Comparison of ENCODE assay signal across 1 cellular context in genomic region chr6:158031445-158032353, GRCh38.
TF ChIP-seq lines count a peak whose summit lies in the region.

No MANE protein-coding gene starts in this region.

TF ChIP-seq in K562, 482 proteins besides CTCF, POLR2A, EP300 and RAD21 (continued from another document and continues in another):
- TF ChIP-seq, protein P1, sequence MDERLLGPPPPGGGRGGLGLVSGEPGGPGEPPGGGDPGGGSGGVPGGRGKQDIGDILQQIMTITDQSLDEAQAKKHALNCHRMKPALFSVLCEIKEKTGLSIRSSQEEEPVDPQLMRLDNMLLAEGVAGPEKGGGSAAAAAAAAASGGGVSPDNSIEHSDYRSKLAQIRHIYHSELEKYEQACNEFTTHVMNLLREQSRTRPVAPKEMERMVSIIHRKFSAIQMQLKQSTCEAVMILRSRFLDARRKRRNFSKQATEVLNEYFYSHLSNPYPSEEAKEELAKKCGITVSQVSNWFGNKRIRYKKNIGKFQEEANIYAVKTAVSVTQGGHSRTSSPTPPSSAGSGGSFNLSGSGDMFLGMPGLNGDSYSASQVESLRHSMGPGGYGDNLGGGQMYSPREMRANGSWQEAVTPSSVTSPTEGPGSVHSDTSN (CRISPR knock-in tag; IDR thresholded peaks at IDR 0.05; ENCODE audit: low read depth), result no peak
- TF ChIP-seq, protein P1 (tag; conservative IDR thresholded peaks at IDR 0.05; ENCODE audit: low read depth), result peak; percentile 49
- TF ChIP-seq, protein P2, sequence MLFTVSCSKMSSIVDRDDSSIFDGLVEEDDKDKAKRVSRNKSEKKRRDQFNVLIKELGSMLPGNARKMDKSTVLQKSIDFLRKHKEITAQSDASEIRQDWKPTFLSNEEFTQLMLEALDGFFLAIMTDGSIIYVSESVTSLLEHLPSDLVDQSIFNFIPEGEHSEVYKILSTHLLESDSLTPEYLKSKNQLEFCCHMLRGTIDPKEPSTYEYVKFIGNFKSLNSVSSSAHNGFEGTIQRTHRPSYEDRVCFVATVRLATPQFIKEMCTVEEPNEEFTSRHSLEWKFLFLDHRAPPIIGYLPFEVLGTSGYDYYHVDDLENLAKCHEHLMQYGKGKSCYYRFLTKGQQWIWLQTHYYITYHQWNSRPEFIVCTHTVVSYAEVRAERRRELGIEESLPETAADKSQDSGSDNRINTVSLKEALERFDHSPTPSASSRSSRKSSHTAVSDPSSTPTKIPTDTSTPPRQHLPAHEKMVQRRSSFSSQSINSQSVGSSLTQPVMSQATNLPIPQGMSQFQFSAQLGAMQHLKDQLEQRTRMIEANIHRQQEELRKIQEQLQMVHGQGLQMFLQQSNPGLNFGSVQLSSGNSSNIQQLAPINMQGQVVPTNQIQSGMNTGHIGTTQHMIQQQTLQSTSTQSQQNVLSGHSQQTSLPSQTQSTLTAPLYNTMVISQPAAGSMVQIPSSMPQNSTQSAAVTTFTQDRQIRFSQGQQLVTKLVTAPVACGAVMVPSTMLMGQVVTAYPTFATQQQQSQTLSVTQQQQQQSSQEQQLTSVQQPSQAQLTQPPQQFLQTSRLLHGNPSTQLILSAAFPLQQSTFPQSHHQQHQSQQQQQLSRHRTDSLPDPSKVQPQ (CRISPR knock-in tag; IDR thresholded peaks at IDR 0.05; ENCODE audit: borderline replicate concordance), result no peak
- TF ChIP-seq ETV1 (tag; conservative IDR thresholded peaks at IDR 0.05; ENCODE audit: low read depth) (no peak), RAD51 (IDR thresholded peaks at IDR 0.05; ENCODE audit: borderline replicate concordance, low read depth) (no peak), GTF2A2 (tag; IDR thresholded peaks at IDR 0.05) (no peak), THRAP3 (IDR thresholded peaks at IDR 0.05; ENCODE audit: borderline replicate concordance) (no peak), CC2D1A (IDR thresholded peaks at IDR 0.05) (no peak), ELF4 (CRISPR knock-in tag; IDR thresholded peaks at IDR 0.05) (peak; percentile 7; the same call in 1 of the 2 replicates), ZNF76 (CRISPR knock-in tag; IDR thresholded peaks at IDR 0.05; ENCODE audit: borderline replicate concordance) (no peak), ZNF695 (CRISPR knock-in tag; IDR thresholded peaks at IDR 0.05) (no peak), MYBL2 (IDR thresholded peaks at IDR 0.05; ENCODE audit: low read depth) (no peak), MYBL2 (CRISPR knock-in tag; IDR thresholded peaks at IDR 0.05; ENCODE audit: borderline replicate concordance) (no peak), PTTG1 (tag; IDR thresholded peaks at IDR 0.05; ENCODE audit: low read depth) (no peak), PHF20 (IDR thresholded peaks at IDR 0.05; ENCODE audit: partially characterized antibody) (no peak), YBX1 (IDR thresholded peaks at IDR 0.05) (no peak), ATF6 (CRISPR knock-in tag; IDR thresholded peaks at IDR 0.05) (no peak), MEF2D (tag; conservative IDR thresholded peaks at IDR 0.05; ENCODE audit: low read depth) (no peak), YY1 (IDR thresholded peaks at IDR 0.05; ENCODE audit: borderline replicate concordance in 1 of 3, control insufficient read depth in 1 of 3, extremely low read depth in 1 of 3, insufficient read depth in 3 of 3, insufficient read length in 1 of 3, insufficient replicate concordance in 2 of 3, low read depth in 1 of 3, low read length in 2 of 3) (peak in 1 of 3 experiments; percentile 15), EZH2 (IDR thresholded peaks at IDR 0.05; ENCODE audit: borderline replicate concordance, low read depth, low read length) (no peak), POLR2H (tag; IDR thresholded peaks at IDR 0.05; ENCODE audit: low read depth) (no peak), ZNF551 (CRISPR knock-in tag; IDR thresholded peaks at IDR 0.05) (no peak), ZNF263 (CRISPR knock-in tag; IDR thresholded peaks at IDR 0.05; ENCODE audit: borderline replicate concordance) (peak; percentile 84), SRF (CRISPR knock-in tag; IDR thresholded peaks at IDR 0.05) (no peak), ZNF512 (tag; IDR thresholded peaks at IDR 0.05) (no peak), MCM2 (IDR thresholded peaks at IDR 0.05; ENCODE audit: low read depth) (no peak), POLR2AphosphoS5 (IDR thresholded peaks at IDR 0.05; ENCODE audit: control insufficient read depth, insufficient read depth, low read depth, low read length) (peak; percentile 53; the same call in 1 of the 2 replicates), ZNF212 (CRISPR knock-in tag; IDR thresholded peaks at IDR 0.05) (0 out of 2 replicates have a peak, but pooled peaks have one; percentile 12), SMAD3 (CRISPR knock-in tag; conservative IDR thresholded peaks at IDR 0.05) (no peak), XRCC4 (IDR thresholded peaks at IDR 0.05; ENCODE audit: extremely low read depth, insufficient read depth, insufficient read length) (no peak), TSC22D4 (tag; IDR thresholded peaks at IDR 0.05) (no peak), ZBTB7A (IDR thresholded peaks at IDR 0.05; ENCODE audit: borderline replicate concordance, control insufficient read depth, low read depth, low read length) (peak; percentile 88), ASH1L (IDR thresholded peaks at IDR 0.05; ENCODE audit: borderline replicate concordance, low read depth, partially characterized antibody) (no peak), ZC3H4 (CRISPR knock-in tag; IDR thresholded peaks at IDR 0.05; ENCODE audit: borderline replicate concordance) (no peak), NFIC (IDR thresholded peaks at IDR 0.05) (no peak), RB1 (IDR thresholded peaks at IDR 0.05; ENCODE audit: low read depth) (no peak), MECOM (CRISPR knock-in tag; IDR thresholded peaks at IDR 0.05) (no peak), MITF (IDR thresholded peaks at IDR 0.05) (no peak; the same call in 1 of the 2 replicates), DDX20 (tag; IDR thresholded peaks at IDR 0.05; ENCODE audit: low read depth) (no peak), ZSCAN32 (CRISPR knock-in tag; IDR thresholded peaks at IDR 0.05) (no peak), JUNB (CRISPR knock-in tag; conservative IDR thresholded peaks at IDR 0.05) (no peak)
- TF ChIP-seq, protein P3, sequence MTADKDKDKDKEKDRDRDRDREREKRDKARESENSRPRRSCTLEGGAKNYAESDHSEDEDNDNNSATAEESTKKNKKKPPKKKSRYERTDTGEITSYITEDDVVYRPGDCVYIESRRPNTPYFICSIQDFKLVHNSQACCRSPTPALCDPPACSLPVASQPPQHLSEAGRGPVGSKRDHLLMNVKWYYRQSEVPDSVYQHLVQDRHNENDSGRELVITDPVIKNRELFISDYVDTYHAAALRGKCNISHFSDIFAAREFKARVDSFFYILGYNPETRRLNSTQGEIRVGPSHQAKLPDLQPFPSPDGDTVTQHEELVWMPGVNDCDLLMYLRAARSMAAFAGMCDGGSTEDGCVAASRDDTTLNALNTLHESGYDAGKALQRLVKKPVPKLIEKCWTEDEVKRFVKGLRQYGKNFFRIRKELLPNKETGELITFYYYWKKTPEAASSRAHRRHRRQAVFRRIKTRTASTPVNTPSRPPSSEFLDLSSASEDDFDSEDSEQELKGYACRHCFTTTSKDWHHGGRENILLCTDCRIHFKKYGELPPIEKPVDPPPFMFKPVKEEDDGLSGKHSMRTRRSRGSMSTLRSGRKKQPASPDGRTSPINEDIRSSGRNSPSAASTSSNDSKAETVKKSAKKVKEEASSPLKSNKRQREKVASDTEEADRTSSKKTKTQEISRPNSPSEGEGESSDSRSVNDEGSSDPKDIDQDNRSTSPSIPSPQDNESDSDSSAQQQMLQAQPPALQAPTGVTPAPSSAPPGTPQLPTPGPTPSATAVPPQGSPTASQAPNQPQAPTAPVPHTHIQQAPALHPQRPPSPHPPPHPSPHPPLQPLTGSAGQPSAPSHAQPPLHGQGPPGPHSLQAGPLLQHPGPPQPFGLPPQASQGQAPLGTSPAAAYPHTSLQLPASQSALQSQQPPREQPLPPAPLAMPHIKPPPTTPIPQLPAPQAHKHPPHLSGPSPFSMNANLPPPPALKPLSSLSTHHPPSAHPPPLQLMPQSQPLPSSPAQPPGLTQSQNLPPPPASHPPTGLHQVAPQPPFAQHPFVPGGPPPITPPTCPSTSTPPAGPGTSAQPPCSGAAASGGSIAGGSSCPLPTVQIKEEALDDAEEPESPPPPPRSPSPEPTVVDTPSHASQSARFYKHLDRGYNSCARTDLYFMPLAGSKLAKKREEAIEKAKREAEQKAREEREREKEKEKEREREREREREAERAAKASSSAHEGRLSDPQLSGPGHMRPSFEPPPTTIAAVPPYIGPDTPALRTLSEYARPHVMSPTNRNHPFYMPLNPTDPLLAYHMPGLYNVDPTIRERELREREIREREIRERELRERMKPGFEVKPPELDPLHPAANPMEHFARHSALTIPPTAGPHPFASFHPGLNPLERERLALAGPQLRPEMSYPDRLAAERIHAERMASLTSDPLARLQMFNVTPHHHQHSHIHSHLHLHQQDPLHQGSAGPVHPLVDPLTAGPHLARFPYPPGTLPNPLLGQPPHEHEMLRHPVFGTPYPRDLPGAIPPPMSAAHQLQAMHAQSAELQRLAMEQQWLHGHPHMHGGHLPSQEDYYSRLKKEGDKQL (CRISPR knock-in tag; IDR thresholded peaks at IDR 0.05; ENCODE audit: borderline replicate concordance), result no peak
- TF ChIP-seq, protein P4, sequence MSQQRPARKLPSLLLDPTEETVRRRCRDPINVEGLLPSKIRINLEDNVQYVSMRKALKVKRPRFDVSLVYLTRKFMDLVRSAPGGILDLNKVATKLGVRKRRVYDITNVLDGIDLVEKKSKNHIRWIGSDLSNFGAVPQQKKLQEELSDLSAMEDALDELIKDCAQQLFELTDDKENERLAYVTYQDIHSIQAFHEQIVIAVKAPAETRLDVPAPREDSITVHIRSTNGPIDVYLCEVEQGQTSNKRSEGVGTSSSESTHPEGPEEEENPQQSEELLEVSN (IDR thresholded peaks at IDR 0.05; ENCODE audit: borderline replicate concordance in 1 of 2, extremely low read depth in 1 of 2, insufficient read depth in 1 of 2, insufficient read length in 1 of 2, low read depth in 1 of 2, low read length in 1 of 2, poor library complexity in 1 of 2, severe bottlenecking in 1 of 2), result no peak
- TF ChIP-seq, protein P5, sequence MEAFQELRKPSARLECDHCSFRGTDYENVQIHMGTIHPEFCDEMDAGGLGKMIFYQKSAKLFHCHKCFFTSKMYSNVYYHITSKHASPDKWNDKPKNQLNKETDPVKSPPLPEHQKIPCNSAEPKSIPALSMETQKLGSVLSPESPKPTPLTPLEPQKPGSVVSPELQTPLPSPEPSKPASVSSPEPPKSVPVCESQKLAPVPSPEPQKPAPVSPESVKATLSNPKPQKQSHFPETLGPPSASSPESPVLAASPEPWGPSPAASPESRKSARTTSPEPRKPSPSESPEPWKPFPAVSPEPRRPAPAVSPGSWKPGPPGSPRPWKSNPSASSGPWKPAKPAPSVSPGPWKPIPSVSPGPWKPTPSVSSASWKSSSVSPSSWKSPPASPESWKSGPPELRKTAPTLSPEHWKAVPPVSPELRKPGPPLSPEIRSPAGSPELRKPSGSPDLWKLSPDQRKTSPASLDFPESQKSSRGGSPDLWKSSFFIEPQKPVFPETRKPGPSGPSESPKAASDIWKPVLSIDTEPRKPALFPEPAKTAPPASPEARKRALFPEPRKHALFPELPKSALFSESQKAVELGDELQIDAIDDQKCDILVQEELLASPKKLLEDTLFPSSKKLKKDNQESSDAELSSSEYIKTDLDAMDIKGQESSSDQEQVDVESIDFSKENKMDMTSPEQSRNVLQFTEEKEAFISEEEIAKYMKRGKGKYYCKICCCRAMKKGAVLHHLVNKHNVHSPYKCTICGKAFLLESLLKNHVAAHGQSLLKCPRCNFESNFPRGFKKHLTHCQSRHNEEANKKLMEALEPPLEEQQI (IDR thresholded peaks at IDR 0.05), result no peak
